Comparison of ENCODE assay signal across 28 cellular contexts in genomic region chr1:37389327-37389726, GRCh38.
"Had no signal": no experiment of that assay in that cellular context is flagged by ENCODE, and none has a peak within 500 bp of the region (broad histone marks: within the 10 kb centered on the region; RNA-seq: fewer than 3 reads in every experiment).

No MANE protein-coding gene starts in this region.

- ATAC-seq: effector memory CD8-positive, alpha-beta T cell; esophagus mucosa; foreskin keratinocyte; gastrocnemius medialis; gastroesophageal sphincter; heart left ventricle; heart right ventricle had no signal

- FAIRE-seq: colon, endometrium, endothelial cell of umbilical vein, frontal cortex had no signal

- H3K4me3 ChIP-seq: colonic mucosa, coronary artery, dorsolateral prefrontal cortex, esophagus muscularis mucosa, esophagus squamous epithelium, gastrocnemius medialis, gastroesophageal sphincter, heart left ventricle, heart right ventricle had no signal

- H3K9me3 ChIP-seq: colonic mucosa, esophagus muscularis mucosa, esophagus squamous epithelium, gastrocnemius medialis, gastroesophageal sphincter, heart left ventricle, heart right ventricle had no signal

- H3K36me3 ChIP-seq: colonic mucosa, esophagus muscularis mucosa, esophagus squamous epithelium, gastrocnemius medialis, gastroesophageal sphincter, heart left ventricle, heart right ventricle had no signal

- H3K27me3 ChIP-seq: colonic mucosa had no signal

- H3K27ac ChIP-seq: colonic mucosa, coronary artery, dorsolateral prefrontal cortex, epithelial cell of prostate, esophagus muscularis mucosa, esophagus squamous epithelium, foreskin keratinocyte, gastrocnemius medialis, gastroesophageal sphincter, heart left ventricle, heart right ventricle had no signal

- DNase-seq: colonic mucosa; cortex of kidney; dermis blood vessel endothelial cell; dorsolateral prefrontal cortex; effector CD4-positive, alpha-beta T cell; effector CD8-positive, alpha-beta T cell; effector memory CD4-positive, alpha-beta T cell; effector memory CD8-positive, alpha-beta T cell; endodermal cell; erythroblast; esophagus squamous epithelium; foreskin fibroblast; foreskin keratinocyte; foreskin melanocyte; gastrocnemius medialis; glutamatergic neuron; head of caudate nucleus; heart left ventricle; heart right ventricle had no signal

- H3K4me1 ChIP-seq: colonic mucosa, esophagus muscularis mucosa, esophagus squamous epithelium, foreskin keratinocyte, gastrocnemius medialis, gastroesophageal sphincter, heart left ventricle, heart right ventricle had no signal
